Comparison of ENCODE assay signal across 8 cellular contexts in genomic region chr14:34875031-34875922, GRCh38. TPM values are rescaled to one million over a fixed set of nuclear protein-coding genes. Genes with fewer than 3 reads are reported as not detected.
DNase-seq lines count a peak whose midpoint lies in the region; ATAC-seq, FAIRE-seq and TF ChIP-seq lines count a peak whose summit lies in the region.

Gene BAZ1A (minus strand): TSS chr14:34875360. CDS start chr14:34874604, 756 bp downstream.

- no peak for TF ChIP-seq EP300 in gastroesophageal sphincter (IDR thresholded peaks at IDR 0.05)

- peak; percentile 77 for ATAC-seq in gastroesophageal sphincter

- no peak within 1 kb of the TSS for H4K8ac ChIP-seq in H9 (replicated peaks; ENCODE audit: insufficient read length, low read depth, low read length)
- peak within 1 kb of the TSS; percentile 23 for H4K8ac ChIP-seq in neuronal stem cell (ENCODE audit: low read depth, low read length)

- H3K27me3 ChIP-seq in H9 (ENCODE audit: insufficient read depth, low read length) (no peaks in the 10 kb centered on the region), MM.1S (replicated peaks; ENCODE audit: insufficient read depth, low read length) (no peaks in the 10 kb centered on the region), gastroesophageal sphincter (no peaks in the 10 kb centered on the region), neuronal stem cell (ENCODE audit: control insufficient read depth in 3 of 3, insufficient read depth in 3 of 3, low read depth in 1 of 3, low read length in 3 of 3) (no peaks in the 10 kb centered on the region), testis (no peaks in the 10 kb centered on the region)

- H3K27ac ChIP-seq in H9 (ENCODE audit: insufficient read length, low read depth, low read length) (no peak within 1 kb of the TSS), MM.1S (ENCODE audit: low read length) (peak within 1 kb of the TSS; percentile 88), gastroesophageal sphincter (peak within 1 kb of the TSS; percentile 93 to 97 (median 96)), neuronal stem cell (replicated peaks; ENCODE audit: low read length) (peak within 1 kb of the TSS; percentile 80), testis (peak within 1 kb of the TSS; percentile 96 to 98)

- H4K5ac ChIP-seq in H9 (ENCODE audit: insufficient read length, low read depth, low read length): no peak within 1 kb of the TSS

- peak within 1 kb of the TSS; percentile 77 to 99 (median 91); a peak in 6 of 7 replicates for H3K27ac Mint-ChIP-seq in H9

- H4K91ac ChIP-seq in H9 (ENCODE audit: insufficient read length, low read depth, low read length) (no peak within 1 kb of the TSS), neuronal stem cell (ENCODE audit: low read depth, low read length, poor library complexity) (no peak within 1 kb of the TSS)

- H3K36me3 Mint-ChIP-seq in H9 (ENCODE audit: insufficient read depth in 1 of 3, low read depth in 3 of 3): peaks cover 0 to 3% (median 0%) of the 10 kb centered on the region in 3 experiments; a peak in 3 of 7 replicates

- no peaks in the 10 kb centered on the region for H3K9me3 ChIP-seq in H9 (ENCODE audit: control insufficient read depth, low read depth, low read length)
- H3K9me3 ChIP-seq in MM.1S (replicated peaks; ENCODE audit: insufficient read depth, low read length): no peaks in the 10 kb centered on the region
- H3K9me3 ChIP-seq in gastroesophageal sphincter: no peaks in the 10 kb centered on the region
- H3K9me3 ChIP-seq in neuronal stem cell (replicated peaks in 1 of 2; ENCODE audit: control insufficient read depth in 2 of 2, insufficient read depth in 1 of 2, low read depth in 1 of 2, low read length in 2 of 2): no peaks in the 10 kb centered on the region
- no peaks in the 10 kb centered on the region for H3K9me3 ChIP-seq in testis

- H3K9me3 Mint-ChIP-seq in H9: no peaks in the 10 kb centered on the region

- intact Hi-C loops in testis (cut with DNase I; ENCODE audit: low total_unique reads): loop anchor here (10.0 kb wide), 1 partner anchor 170 kb away; the partner anchor contains the start of gene FAM177A1

- H2AK5ac ChIP-seq in H9 (ENCODE audit: insufficient read length, low read length): no peak within 1 kb of the TSS
- H2AK5ac ChIP-seq in neuronal stem cell (ENCODE audit: low read depth, low read length): no peak within 1 kb of the TSS

- H3K23me2 ChIP-seq in H9 (ENCODE audit: insufficient read length, low read depth, low read length, poor library complexity, severe bottlenecking): peaks cover 6% of the 10 kb centered on the region

- H3K4ac ChIP-seq in H9 (ENCODE audit: low read depth, low read length) (no peak within 1 kb of the TSS), neuronal stem cell (ENCODE audit: low read length) (peak within 1 kb of the TSS; percentile 66)

- H3K4me2 ChIP-seq in H9 (ENCODE audit: insufficient read depth, insufficient read length, low read length): peak within 1 kb of the TSS; percentile 69
- peak within 1 kb of the TSS; percentile 68 for H3K4me2 ChIP-seq in MM.1S (ENCODE audit: low read depth, low read length)
- peak within 1 kb of the TSS; percentile 87 for H3K4me2 ChIP-seq in neuronal stem cell (ENCODE audit: insufficient read depth, low read length, poor library complexity, severe bottlenecking)

- no peak within 1 kb of the TSS for H2BK15ac ChIP-seq in H9 (ENCODE audit: low read depth, low read length)
- H2BK15ac ChIP-seq in neuronal stem cell (ENCODE audit: low read length): peak within 1 kb of the TSS; percentile 89

- peak within 1 kb of the TSS; percentile 79 for H3K4me3 ChIP-seq in MM.1S (ENCODE audit: low read length)
- H3K4me3 ChIP-seq in gastroesophageal sphincter: peak within 1 kb of the TSS; percentile 72 to 94
- peak within 1 kb of the TSS; percentile 84 to 98 for H3K4me3 ChIP-seq in neuronal stem cell (ENCODE audit: low read length in 2 of 2)
- peak within 1 kb of the TSS; percentile 85 to 90 for H3K4me3 ChIP-seq in testis

- WGBS in H9 (ENCODE audit: extremely low coverage, insufficient read length, low lambda C conversion rate): no CpG with 5 or more reads among the region's 46 CpGs
- WGBS in gastroesophageal sphincter (ENCODE audit: low coverage in 1 of 2), 2 donors: 0 to 1% methylated on average over 4 of the region's 46 CpGs
- WGBS in neuronal stem cell (ENCODE audit: extremely low coverage in 2 of 2, insufficient read length in 2 of 2, insufficient replicate concordance in 1 of 2), 2 donors: no CpG with 5 or more reads among the region's 46 CpGs
- 1% methylated on average over 22 to 44 of the region's 46 CpGs for WGBS in testis, 2 donors

- H3K18ac ChIP-seq in H9 (ENCODE audit: insufficient read length, low read depth, low read length) (peak within 1 kb of the TSS; percentile 56), neuronal stem cell (ENCODE audit: low read length) (peak within 1 kb of the TSS; percentile 99)

- peaks cover 13% of the 10 kb centered on the region for H3K27me3 Mint-ChIP-seq in H9 (ENCODE audit: low read depth)

- DNase-seq in H9 (peak; percentile 66), MM.1S (peak; percentile 42), SHP77 treated with DMSO at 0.1 percent for 48 hours (lab: John Stamatoyannopoulos, UW) (peak; percentile 88), neuronal stem cell (ENCODE audit: low spot score) (peak; percentile 61), testis (peak; percentile 80)
- peak; percentile 41 for DNase-seq in activated naive CD4-positive, alpha-beta T cell treated with anti-CD3 and anti-CD28 coated beads, Interleukin-2, amount 50 U/mL, for 16 hours

- peak within 1 kb of the TSS; percentile 94 for H2AFZ ChIP-seq in H9 (ENCODE audit: low read length)
- H2AFZ ChIP-seq in MM.1S (ENCODE audit: low read length): peak within 1 kb of the TSS; percentile 78
- peak within 1 kb of the TSS; percentile 92 for H2AFZ ChIP-seq in neuronal stem cell (ENCODE audit: low read length)

- TF ChIP-seq CTCF in H9 (conservative IDR thresholded peaks at IDR 0.05): peak; percentile 16; the same call in 2 of the 3 replicates
- no peak for TF ChIP-seq CTCF in MM.1S (IDR thresholded peaks at IDR 0.05; ENCODE audit: low read length)
- TF ChIP-seq CTCF in gastroesophageal sphincter (IDR thresholded peaks at IDR 0.05): peak in 2 of 4 experiments; percentile 33 to 42
- peak in 1 of 3 experiments; percentile 22 for TF ChIP-seq CTCF in testis (IDR thresholded peaks at IDR 0.05)

- H3F3A ChIP-seq in MM.1S (ENCODE audit: insufficient read depth, low read length): peaks cover 9% of the 10 kb centered on the region

- no peaks in the 10 kb centered on the region for H4K20me1 ChIP-seq in H9 (ENCODE audit: control insufficient read depth, insufficient read depth, insufficient read length)
- H4K20me1 ChIP-seq in MM.1S (ENCODE audit: insufficient read depth, low read length): no peaks in the 10 kb centered on the region

- no peaks in the 10 kb centered on the region for H3K9me2 ChIP-seq in MM.1S (replicated peaks; ENCODE audit: insufficient read depth, low read length)

- H2BK20ac ChIP-seq in H9 (ENCODE audit: low read depth, low read length, poor library complexity, severe bottlenecking): no peak within 1 kb of the TSS

- H3K4me3 Mint-ChIP-seq in H9: peak within 1 kb of the TSS; percentile 97 to 98

- H2BK5ac ChIP-seq in H9 (ENCODE audit: insufficient read length, low read length): no peak within 1 kb of the TSS
- H2BK5ac ChIP-seq in neuronal stem cell (ENCODE audit: low read length): peak within 1 kb of the TSS; percentile 96

- FAIRE-seq in G401.6 (lab: Jason Lieb, UNC): peak; percentile 33

- no peak within 1 kb of the TSS for H3K56ac ChIP-seq in H9 (ENCODE audit: insufficient read length, low read depth, low read length)

- H3K4me1 ChIP-seq in H9 (ENCODE audit: insufficient read depth, low read length) (no peaks in the 10 kb centered on the region), MM.1S (ENCODE audit: low read length) (no peaks in the 10 kb centered on the region), gastroesophageal sphincter (peaks cover 0 to 23% (median 4%) of the 10 kb centered on the region in 3 donors), neuronal stem cell (ENCODE audit: control insufficient read depth in 2 of 2, insufficient read depth in 1 of 2, low read depth in 1 of 2, low read length in 2 of 2) (peaks cover 0 to 10% of the 10 kb centered on the region in 2 donors), testis (peaks cover 3% of the 10 kb centered on the region)

- H3K23ac ChIP-seq in H9 (ENCODE audit: insufficient read length, low read depth, low read length): no peak within 1 kb of the TSS
- peak within 1 kb of the TSS; percentile 93 for H3K23ac ChIP-seq in neuronal stem cell (ENCODE audit: low read depth, low read length, poor library complexity)

- H3T11ph ChIP-seq in H9 (ENCODE audit: low read length): no peak within 1 kb of the TSS

- H3K79me2 ChIP-seq in H9 (ENCODE audit: insufficient read depth, low read length) (peaks cover 2% of the 10 kb centered on the region; the same call in 1 of the 2 replicates), MM.1S (ENCODE audit: low read length) (peaks cover 34% of the 10 kb centered on the region)

- no peak within 1 kb of the TSS for H2BK120ac ChIP-seq in H9 (ENCODE audit: low read depth, low read length, poor library complexity, severe bottlenecking)
- peak within 1 kb of the TSS; percentile 81 for H2BK120ac ChIP-seq in neuronal stem cell (ENCODE audit: low read depth, low read length)

- peaks cover 18 to 23% of the 10 kb centered on the region in 2 experiments for H3K4me1 Mint-ChIP-seq in H9

- no peaks in the 10 kb centered on the region for H3K36me3 ChIP-seq in MM.1S (replicated peaks; ENCODE audit: insufficient read depth, low read length)
- no peaks in the 10 kb centered on the region for H3K36me3 ChIP-seq in gastroesophageal sphincter
- H3K36me3 ChIP-seq in neuronal stem cell (replicated peaks in 1 of 2; ENCODE audit: control insufficient read depth in 2 of 2, insufficient read depth in 2 of 2, low read length in 2 of 2): peaks cover 3 to 20% of the 10 kb centered on the region in 2 donors
- H3K36me3 ChIP-seq in testis (ENCODE audit: low read depth, missing control alignments): no peaks in the 10 kb centered on the region

- no peaks in the 10 kb centered on the region for H3K79me1 ChIP-seq in H9 (ENCODE audit: insufficient read depth, low read depth, low read length, poor library complexity, severe bottlenecking)
- peaks cover 2% of the 10 kb centered on the region for H3K79me1 ChIP-seq in neuronal stem cell (ENCODE audit: low read depth, low read length)

- peak within 1 kb of the TSS; percentile 86; the same call in 1 of the 2 replicates for H3K14ac ChIP-seq in H9 (ENCODE audit: insufficient read depth, low read length)
- H3K14ac ChIP-seq in neuronal stem cell (ENCODE audit: low read length): peak within 1 kb of the TSS; percentile 71

- TF ChIP-seq POLR2A in gastroesophageal sphincter (IDR thresholded peaks at IDR 0.05): peak; percentile 64 to 73
- peak; percentile 26 for TF ChIP-seq POLR2A in testis (IDR thresholded peaks at IDR 0.05)

- H2BK12ac ChIP-seq in H9 (ENCODE audit: insufficient read length, low read depth, low read length): no peak within 1 kb of the TSS
- peak within 1 kb of the TSS; percentile 73 for H2BK12ac ChIP-seq in neuronal stem cell (ENCODE audit: low read length)

- H3K9ac ChIP-seq in H9 (ENCODE audit: extremely low read depth, insufficient read length, low read length): peak within 1 kb of the TSS; percentile 51
- peak within 1 kb of the TSS; percentile 84 for H3K9ac ChIP-seq in MM.1S (ENCODE audit: low read length)
- H3K9ac ChIP-seq in neuronal stem cell (ENCODE audit: low read depth, low read length, poor library complexity): peak within 1 kb of the TSS; percentile 94

RNA-seq across cellular contexts. Expression of gene BAZ1A, which starts in this region (rescaled TPM):
- 17.8 and 19.2 TPM in 2 replicates for total RNA-seq in H9 (2021)
- 10 to 100 TPM; 17.0 to 36.9 (median 21.6) TPM for total RNA-seq in gastroesophageal sphincter
- polyA plus RNA-seq in neuronal stem cell (2013, experiment 1 of 2): 35.9 TPM
- 36.3 TPM for polyA plus RNA-seq in neuronal stem cell (2013, experiment 2 of 2)
- total RNA-seq in testis: 10 to 100 TPM; 63.1 to 78.2 TPM
- polyA plus RNA-seq in testis (ENCODE audit: insufficient read depth, low read depth, low replicate concordance): 33.9 TPM
